In genomic region chr7:140744005-140744404, GRCh38 we compare ENCODE assay signal across 1 cellular context.
A peak's percentile ranks its signal among the peaks of the same experiment; 100 is the strongest.
TF ChIP-seq lines count a peak whose summit lies in the region.

No MANE protein-coding gene starts in this region.

TF ChIP-seq in HepG2, 621 proteins besides CTCF, POLR2A, EP300 and RAD21 (continued from another document and continues in another):
- TF ChIP-seq TERF1 (CRISPR knock-in tag; IDR thresholded peaks at IDR 0.05): no peak
- TF ChIP-seq ZXDC (CRISPR knock-in tag; IDR thresholded peaks at IDR 0.05): no peak
- TF ChIP-seq ZNF253 (CRISPR knock-in tag; IDR thresholded peaks at IDR 0.05; ENCODE audit: borderline replicate concordance): no peak
- TF ChIP-seq MTA1 (CRISPR knock-in tag; IDR thresholded peaks at IDR 0.05; ENCODE audit: borderline replicate concordance): no peak
- peak; percentile 84 for TF ChIP-seq HNF4A (CRISPR knock-in tag; IDR thresholded peaks at IDR 0.05)
- TF ChIP-seq KAT7 (CRISPR knock-in tag; IDR thresholded peaks at IDR 0.05; ENCODE audit: borderline replicate concordance): no peak
- TF ChIP-seq, protein P1, sequence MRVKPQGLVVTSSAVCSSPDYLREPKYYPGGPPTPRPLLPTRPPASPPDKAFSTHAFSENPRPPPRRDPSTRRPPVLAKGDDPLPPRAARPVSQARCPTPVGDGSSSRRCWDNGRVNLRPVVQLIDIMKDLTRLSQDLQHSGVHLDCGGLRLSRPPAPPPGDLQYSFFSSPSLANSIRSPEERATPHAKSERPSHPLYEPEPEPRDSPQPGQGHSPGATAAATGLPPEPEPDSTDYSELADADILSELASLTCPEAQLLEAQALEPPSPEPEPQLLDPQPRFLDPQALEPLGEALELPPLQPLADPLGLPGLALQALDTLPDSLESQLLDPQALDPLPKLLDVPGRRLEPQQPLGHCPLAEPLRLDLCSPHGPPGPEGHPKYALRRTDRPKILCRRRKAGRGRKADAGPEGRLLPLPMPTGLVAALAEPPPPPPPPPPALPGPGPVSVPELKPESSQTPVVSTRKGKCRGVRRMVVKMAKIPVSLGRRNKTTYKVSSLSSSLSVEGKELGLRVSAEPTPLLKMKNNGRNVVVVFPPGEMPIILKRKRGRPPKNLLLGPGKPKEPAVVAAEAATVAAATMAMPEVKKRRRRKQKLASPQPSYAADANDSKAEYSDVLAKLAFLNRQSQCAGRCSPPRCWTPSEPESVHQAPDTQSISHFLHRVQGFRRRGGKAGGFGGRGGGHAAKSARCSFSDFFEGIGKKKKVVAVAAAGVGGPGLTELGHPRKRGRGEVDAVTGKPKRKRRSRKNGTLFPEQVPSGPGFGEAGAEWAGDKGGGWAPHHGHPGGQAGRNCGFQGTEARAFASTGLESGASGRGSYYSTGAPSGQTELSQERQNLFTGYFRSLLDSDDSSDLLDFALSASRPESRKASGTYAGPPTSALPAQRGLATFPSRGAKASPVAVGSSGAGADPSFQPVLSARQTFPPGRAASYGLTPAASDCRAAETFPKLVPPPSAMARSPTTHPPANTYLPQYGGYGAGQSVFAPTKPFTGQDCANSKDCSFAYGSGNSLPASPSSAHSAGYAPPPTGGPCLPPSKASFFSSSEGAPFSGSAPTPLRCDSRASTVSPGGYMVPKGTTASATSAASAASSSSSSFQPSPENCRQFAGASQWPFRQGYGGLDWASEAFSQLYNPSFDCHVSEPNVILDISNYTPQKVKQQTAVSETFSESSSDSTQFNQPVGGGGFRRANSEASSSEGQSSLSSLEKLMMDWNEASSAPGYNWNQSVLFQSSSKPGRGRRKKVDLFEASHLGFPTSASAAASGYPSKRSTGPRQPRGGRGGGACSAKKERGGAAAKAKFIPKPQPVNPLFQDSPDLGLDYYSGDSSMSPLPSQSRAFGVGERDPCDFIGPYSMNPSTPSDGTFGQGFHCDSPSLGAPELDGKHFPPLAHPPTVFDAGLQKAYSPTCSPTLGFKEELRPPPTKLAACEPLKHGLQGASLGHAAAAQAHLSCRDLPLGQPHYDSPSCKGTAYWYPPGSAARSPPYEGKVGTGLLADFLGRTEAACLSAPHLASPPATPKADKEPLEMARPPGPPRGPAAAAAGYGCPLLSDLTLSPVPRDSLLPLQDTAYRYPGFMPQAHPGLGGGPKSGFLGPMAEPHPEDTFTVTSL (CRISPR knock-in tag; IDR thresholded peaks at IDR 0.05; ENCODE audit: borderline replicate concordance): peak; percentile 60; the same call in 1 of the 2 replicates
- TF ChIP-seq TBL1XR1 (IDR thresholded peaks at IDR 0.05; ENCODE audit: borderline replicate concordance, low read length, partially characterized antibody): no peak
- TF ChIP-seq ZFY (CRISPR knock-in tag; IDR thresholded peaks at IDR 0.05): no peak
- no peak for TF ChIP-seq ATF1 (CRISPR knock-in tag; IDR thresholded peaks at IDR 0.05)
- TF ChIP-seq SIX4 (CRISPR knock-in tag; IDR thresholded peaks at IDR 0.05): no peak
- TF ChIP-seq ELF3 (CRISPR knock-in tag; IDR thresholded peaks at IDR 0.05): no peak
- TF ChIP-seq KMT2B (CRISPR knock-in tag; IDR thresholded peaks at IDR 0.05): no peak
- TF ChIP-seq ZNF772 (CRISPR knock-in tag; IDR thresholded peaks at IDR 0.05): no peak
- TF ChIP-seq SOX5 (CRISPR knock-in tag; IDR thresholded peaks at IDR 0.05; ENCODE audit: borderline replicate concordance): 0 out of 2 replicates have a peak, but pooled peaks have one; percentile 33
- TF ChIP-seq SRSF4 (IDR thresholded peaks at IDR 0.05; ENCODE audit: low read depth, low read length, poor library complexity, severe bottlenecking): no peak
- no peak for TF ChIP-seq MED13 (CRISPR knock-in tag; IDR thresholded peaks at IDR 0.05)
- TF ChIP-seq, protein P2, sequence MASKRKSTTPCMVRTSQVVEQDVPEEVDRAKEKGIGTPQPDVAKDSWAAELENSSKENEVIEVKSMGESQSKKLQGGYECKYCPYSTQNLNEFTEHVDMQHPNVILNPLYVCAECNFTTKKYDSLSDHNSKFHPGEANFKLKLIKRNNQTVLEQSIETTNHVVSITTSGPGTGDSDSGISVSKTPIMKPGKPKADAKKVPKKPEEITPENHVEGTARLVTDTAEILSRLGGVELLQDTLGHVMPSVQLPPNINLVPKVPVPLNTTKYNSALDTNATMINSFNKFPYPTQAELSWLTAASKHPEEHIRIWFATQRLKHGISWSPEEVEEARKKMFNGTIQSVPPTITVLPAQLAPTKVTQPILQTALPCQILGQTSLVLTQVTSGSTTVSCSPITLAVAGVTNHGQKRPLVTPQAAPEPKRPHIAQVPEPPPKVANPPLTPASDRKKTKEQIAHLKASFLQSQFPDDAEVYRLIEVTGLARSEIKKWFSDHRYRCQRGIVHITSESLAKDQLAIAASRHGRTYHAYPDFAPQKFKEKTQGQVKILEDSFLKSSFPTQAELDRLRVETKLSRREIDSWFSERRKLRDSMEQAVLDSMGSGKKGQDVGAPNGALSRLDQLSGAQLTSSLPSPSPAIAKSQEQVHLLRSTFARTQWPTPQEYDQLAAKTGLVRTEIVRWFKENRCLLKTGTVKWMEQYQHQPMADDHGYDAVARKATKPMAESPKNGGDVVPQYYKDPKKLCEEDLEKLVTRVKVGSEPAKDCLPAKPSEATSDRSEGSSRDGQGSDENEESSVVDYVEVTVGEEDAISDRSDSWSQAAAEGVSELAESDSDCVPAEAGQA (IDR thresholded peaks at IDR 0.05; ENCODE audit: low read depth): no peak
- TF ChIP-seq, protein P2 (CRISPR knock-in tag; IDR thresholded peaks at IDR 0.05; ENCODE audit: borderline replicate concordance): no peak
- no peak for TF ChIP-seq TOPORS (CRISPR knock-in tag; IDR thresholded peaks at IDR 0.05)
- no peak for TF ChIP-seq CENPT (CRISPR knock-in tag; IDR thresholded peaks at IDR 0.05; ENCODE audit: low read depth)
- no peak for TF ChIP-seq ELK4 (CRISPR knock-in tag; IDR thresholded peaks at IDR 0.05; ENCODE audit: borderline replicate concordance)
- no peak for TF ChIP-seq ZNF33B (CRISPR knock-in tag; IDR thresholded peaks at IDR 0.05)
- no peak for TF ChIP-seq CREBL2 (CRISPR knock-in tag; IDR thresholded peaks at IDR 0.05; ENCODE audit: borderline replicate concordance)
- no peak for TF ChIP-seq BORCS8-MEF2B (CRISPR knock-in tag; IDR thresholded peaks at IDR 0.05)
- TF ChIP-seq ZNF580 (CRISPR knock-in tag; IDR thresholded peaks at IDR 0.05; ENCODE audit: borderline replicate concordance, low read depth): no peak
- TF ChIP-seq MAX (IDR thresholded peaks at IDR 0.05): 0 out of 2 replicates have a peak, but pooled peaks have one; percentile 27
- TF ChIP-seq ASH2L (IDR thresholded peaks at IDR 0.05; ENCODE audit: insufficient read length, low read depth, low read length): no peak
- TF ChIP-seq KLF15 (CRISPR knock-in tag; IDR thresholded peaks at IDR 0.05; ENCODE audit: borderline replicate concordance): no peak
- TF ChIP-seq DRAP1 (CRISPR knock-in tag; IDR thresholded peaks at IDR 0.05): no peak
- TF ChIP-seq ZFX (CRISPR knock-in tag; IDR thresholded peaks at IDR 0.05; ENCODE audit: low read depth): no peak
- no peak for TF ChIP-seq SP140L (CRISPR knock-in tag; IDR thresholded peaks at IDR 0.05; ENCODE audit: borderline replicate concordance)
- TF ChIP-seq ZNF383 (CRISPR knock-in tag; IDR thresholded peaks at IDR 0.05; ENCODE audit: borderline replicate concordance): no peak
- TF ChIP-seq SATB2 (CRISPR knock-in tag; IDR thresholded peaks at IDR 0.05): peak; percentile 66; the same call in 1 of the 2 replicates
- no peak for TF ChIP-seq FOXO4 (CRISPR knock-in tag; conservative IDR thresholded peaks at IDR 0.05)
